ENCODE assay signal across 13 cellular contexts in genomic region chr13:30451476-30451875, GRCh38. TPM values are rescaled to one million over a fixed set of nuclear protein-coding genes. Genes with fewer than 3 reads are reported as not detected.
"Had no signal": no experiment of that assay in that cellular context is flagged by ENCODE, and none has a peak within 500 bp of the region (broad histone marks: within the 10 kb centered on the region; RNA-seq: fewer than 3 reads in every experiment).

No MANE protein-coding gene starts in this region.

RNA-seq across cellular contexts. Expression of gene UBE2L5, which starts 29.2 kb away (rescaled TPM):
- total RNA-seq: colonic mucosa, dermis blood vessel endothelial cell, dermis microvascular lymphatic vessel endothelial cell, endodermal cell, endothelial cell of umbilical vein, epithelial cell of proximal tubule, esophagus mucosa, fibroblast of lung, fibroblast of villous mesenchyme, foreskin keratinocyte, frontal cortex, gastrocnemius medialis had no signal
- polyA plus RNA-seq: endothelial cell of umbilical vein, foreskin keratinocyte, heart left ventricle had no signal
